Comparison of ENCODE assay signal across 16 cellular contexts in the genomic region with DNA sequence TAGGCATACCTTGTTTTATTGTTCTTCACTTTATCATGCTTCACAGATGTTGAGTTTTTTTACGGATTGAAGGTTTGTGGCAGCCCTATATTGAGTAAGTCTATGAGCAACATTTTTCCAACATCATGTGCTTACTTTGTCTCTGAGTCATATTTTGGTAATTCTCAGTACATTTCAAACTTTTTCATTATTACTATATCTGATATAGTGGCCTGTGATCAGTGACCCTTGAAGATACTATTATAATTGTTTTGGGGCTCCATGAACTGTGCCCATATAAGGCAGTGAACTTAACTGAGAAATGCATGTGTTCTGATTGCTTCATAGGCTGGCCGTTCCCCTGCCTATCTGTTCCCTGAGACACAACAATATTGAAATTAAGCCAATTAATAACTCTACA. TPM values are rescaled to one million over a fixed set of nuclear protein-coding genes. Genes with fewer than 3 reads are reported as not detected.
DNase-seq lines count a peak whose midpoint lies in the region; ATAC-seq, FAIRE-seq and TF ChIP-seq lines count a peak whose summit lies in the region.
"Had no signal": no experiment of that assay in that cellular context is flagged by ENCODE, and none has a peak within 500 bp of the region (broad histone marks: within the 10 kb centered on the region; RNA-seq: fewer than 3 reads in every experiment).

No MANE protein-coding gene starts in this region.

- no peak overlapping the region for H3K4ac ChIP-seq in H1 (replicated peaks; ENCODE audit: insufficient read length, low read depth, low read length)

- H3K23ac ChIP-seq in H1 (ENCODE audit: insufficient read length) = no peak overlapping the region

- no peaks in the 10 kb centered on the region; a peak in 1 of 7 replicates for H3K4me1 ChIP-seq in H1 (replicated peaks in 1 of 4; ENCODE audit: control insufficient read depth in 3 of 4, insufficient read depth in 4 of 4, low read length in 3 of 4)
- H3K4me1 ChIP-seq: stomach had no signal

- H3K9me3 ChIP-seq in H1 (ENCODE audit: insufficient read depth in 2 of 2, low read depth in 1 of 2, low read length in 1 of 2) = no peaks in the 10 kb centered on the region
- H3K9me3 ChIP-seq: mucosa of descending colon, stomach had no signal

- DNase-seq in GM06990 (ENCODE audit: extremely low read depth, insufficient read length) (peak; percentile 43), H1 (ENCODE audit: low read depth in 1 of 2, low spot score in 2 of 2) (no peak), retinal pigment epithelial cell (ENCODE audit: low read depth) (peak; percentile 93), NCI-H510A (lab: John Stamatoyannopoulos, UW) (no peak)
- no peak for DNase-seq in activated CD4-positive, alpha-beta T cell treated with anti-CD3 and anti-CD28 coated beads, Interleukin-2, amount 50 U/mL, for 4 hours
- DNase-seq: activated CD8-positive, alpha-beta T cell treated with anti-CD3 and anti-CD28 coated beads, Interleukin-2, amount 10 ng/mL, durations not matched to agents 7 days and 5 days; caudate nucleus; CD4-positive, CD25-positive, alpha-beta regulatory T cell; mucosa of descending colon; MV-4-11; stimulated activated CD4-positive, alpha-beta T cell treated with anti-CD3 and anti-CD28 coated beads, Interleukin-4, amount 100 ng/mL, for 24 hours; stomach had no signal

- no peak overlapping the region for H3K14ac ChIP-seq in H1 (ENCODE audit: insufficient read length)

- FAIRE-seq in H1 (lab: Jason Lieb, UNC) = no peak

- POLR2A ChIA-PET in H1 (lab: Charles Lee; ENCODE audit: partially characterized antibody) = no interaction called here

- CTCF ChIA-PET in H1 (lab: Charles Lee; ENCODE audit: partially characterized antibody) = no interaction called here

- no peak overlapping the region for H3K9ac ChIP-seq in H1 (replicated peaks in 1 of 4; ENCODE audit: extremely low read depth in 1 of 4, low read depth in 3 of 4, low read length in 3 of 4)

- H2AK5ac ChIP-seq in H1 (ENCODE audit: low read depth, low read length) = no peak overlapping the region

- H3K27ac ChIP-seq in H1 (ENCODE audit: low read depth, low read length) = no peak overlapping the region
- H3K27ac ChIP-seq: epithelial cell of prostate, stomach had no signal

- TF ChIP-seq RAD21 in H1 (IDR thresholded peaks at IDR 0.05 in 1 of 2, conservative IDR thresholded peaks at IDR 0.05 in 1 of 2; ENCODE audit: low read depth in 2 of 2, low read length in 2 of 2) = no peak

- H3K18ac ChIP-seq in H1 (ENCODE audit: extremely low read depth, low read length) = no peak overlapping the region

- H3K36me3 ChIP-seq in GM06990 (ENCODE audit: control insufficient read depth, insufficient read depth, low read length) = no peaks in the 10 kb centered on the region
- no peaks in the 10 kb centered on the region for H3K36me3 ChIP-seq in H1 (ENCODE audit: control insufficient read depth in 2 of 4, insufficient read depth in 4 of 4, low read length in 3 of 4)
- H3K36me3 ChIP-seq: stomach had no signal

- no peaks in the 10 kb centered on the region for H3K27me3 ChIP-seq in GM06990 (replicated peaks; ENCODE audit: control insufficient read depth, insufficient read depth, low read length)
- H3K27me3 ChIP-seq in H1 (replicated peaks in 1 of 4; ENCODE audit: control insufficient read depth in 3 of 4, extremely low read depth in 1 of 4, insufficient read depth in 3 of 4, low read length in 3 of 4) = no peaks in the 10 kb centered on the region

- no peak overlapping the region for H2BK15ac ChIP-seq in H1 (ENCODE audit: low read length)

- H4K5ac ChIP-seq in H1 (ENCODE audit: insufficient read length, low read depth, low read length) = no peak overlapping the region

- no peak overlapping the region for H2BK12ac ChIP-seq in H1 (ENCODE audit: low read depth, low read length)

- no peak for TF ChIP-seq POLR2A in H1 (IDR thresholded peaks at IDR 0.05; ENCODE audit: control extremely low read depth in 1 of 2, low read depth in 2 of 2, low read length in 2 of 2)

- H3K4me3 ChIP-seq in GM06990 (replicated peaks; ENCODE audit: low read depth, low read length) (no peak overlapping the region), H1 (ENCODE audit: extremely low read depth in 1 of 4, insufficient read depth in 2 of 4, low read depth in 3 of 4, low read length in 4 of 4) (no peak overlapping the region), retinal pigment epithelial cell (ENCODE audit: low read length) (no peak overlapping the region)
- H3K4me3 ChIP-seq: mucosa of descending colon, stomach had no signal

- 87% methylated on average over 2 of the region's 2 CpGs; no CpG with 5 or more reads in 1 of the 2 experiments for WGBS in H1 (ENCODE audit: extremely low coverage in 1 of 2, insufficient coverage in 1 of 2, insufficient read length in 1 of 2, insufficient replicate concordance in 2 of 2, low coverage in 1 of 2, low lambda C conversion rate in 2 of 2, missing lambda C conversion rate in 1 of 2), 2 experiments

- H4K20me1 ChIP-seq in H1 (replicated peaks in 1 of 2; ENCODE audit: control insufficient read depth in 1 of 2, insufficient read depth in 2 of 2, low read length in 2 of 2) = no peaks in the 10 kb centered on the region

- no peaks in the 10 kb centered on the region for H3K23me2 ChIP-seq in H1 (ENCODE audit: low read depth, low read length)

- H3K56ac ChIP-seq in H1 (replicated peaks; ENCODE audit: insufficient read length, low read depth, low read length) = no peak overlapping the region

- H2AFZ ChIP-seq in H1 (ENCODE audit: low read length) = no peak overlapping the region

- no peak overlapping the region for H4K91ac ChIP-seq in H1 (replicated peaks; ENCODE audit: insufficient read length, low read length)

- no peak overlapping the region for H2BK20ac ChIP-seq in H1 (ENCODE audit: low read length)

- ATAC-seq in HG03469 (IDR thresholded peaks at IDR 0.05; ENCODE audit: unreplicated experiment) = peak; percentile 59
- no peak for ATAC-seq in HG02623 (IDR thresholded peaks at IDR 0.05; ENCODE audit: unreplicated experiment)
- no peak for ATAC-seq in GM19452 (IDR thresholded peaks at IDR 0.05; ENCODE audit: unreplicated experiment)
- ATAC-seq: activated CD8-positive, alpha-beta T cell treated with anti-CD3 and anti-CD28 coated beads, Interleukin-2, amount 10 ng/mL, durations not matched to agents 7 days and 5 days; mucosa of descending colon had no signal

- no peak overlapping the region for H4K8ac ChIP-seq in H1 (ENCODE audit: extremely low read depth, insufficient read depth, low read length)

- no peak overlapping the region for H2BK120ac ChIP-seq in H1 (replicated peaks; ENCODE audit: low read depth, low read length)

- no peak for TF ChIP-seq EP300 in H1 (IDR thresholded peaks at IDR 0.05; ENCODE audit: borderline replicate concordance in 1 of 2, low read depth in 2 of 2, low read length in 2 of 2)

- H3K79me2 ChIP-seq in H1 (ENCODE audit: control insufficient read depth in 1 of 2, insufficient read depth in 2 of 2, low read length in 2 of 2) = no peaks in the 10 kb centered on the region

- H3K4me2 ChIP-seq in H1 (ENCODE audit: insufficient read depth in 1 of 2, low read depth in 2 of 2, low read length in 2 of 2) = no peak overlapping the region

- no peak overlapping the region for H2BK5ac ChIP-seq in H1 (ENCODE audit: low read depth, low read length)

- H3K79me1 ChIP-seq in H1 (ENCODE audit: low read depth, low read length) = no peaks in the 10 kb centered on the region

- TF ChIP-seq CTCF in GM06990 (IDR thresholded peaks at IDR 0.05; ENCODE audit: insufficient read depth, low read length, poor library complexity, severe bottlenecking) (no peak), H1 (IDR thresholded peaks at IDR 0.05; ENCODE audit: control extremely low read depth in 1 of 3, insufficient read depth in 1 of 3, low read depth in 1 of 3, low read length in 3 of 3) (no peak), retinal pigment epithelial cell (conservative IDR thresholded peaks at IDR 0.05; ENCODE audit: low read depth, low read length) (no peak)

TF ChIP-seq in H1, 55 proteins besides CTCF, POLR2A, EP300 and RAD21:
- TF ChIP-seq POLR2AphosphoS5 (IDR thresholded peaks at IDR 0.05; ENCODE audit: low read depth, low read length) (no peak), CHD1 (IDR thresholded peaks at IDR 0.05; ENCODE audit: low read depth, low read length) (no peak), EGR1 (IDR thresholded peaks at IDR 0.05; ENCODE audit: borderline replicate concordance, low read depth, low read length) (no peak), SRF (IDR thresholded peaks at IDR 0.05; ENCODE audit: low read depth, low read length) (peak; percentile 76), ZNF274 (IDR thresholded peaks at IDR 0.05; ENCODE audit: borderline replicate concordance, extremely low read depth, low read length) (no peak), CEBPB (IDR thresholded peaks at IDR 0.05; ENCODE audit: low read depth, low read length) (peak; percentile 14; the same call in 1 of the 2 replicates)
- TF ChIP-seq, protein P1, sequence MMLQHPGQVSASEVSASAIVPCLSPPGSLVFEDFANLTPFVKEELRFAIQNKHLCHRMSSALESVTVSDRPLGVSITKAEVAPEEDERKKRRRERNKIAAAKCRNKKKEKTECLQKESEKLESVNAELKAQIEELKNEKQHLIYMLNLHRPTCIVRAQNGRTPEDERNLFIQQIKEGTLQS (IDR thresholded peaks at IDR 0.05; ENCODE audit: insufficient read depth, low read depth, low read length) = no peak

RNA-seq across cellular contexts. Expression of a gene that starts 42.8 kb away (rescaled TPM):
- total RNA-seq in H1 (2021; fragmentation: NEBNext Ultra II Directional; extraction: Animal tissue kit (Norgen Biotek cat#: 25700)) = 6.7 and 6.8 TPM in 2 replicates
- polyA plus RNA-seq in H1 (2011; rRNA removed) = 4.3 and 4.4 TPM in 2 replicates
- polyA plus RNA-seq in H1 (2011; cell fraction: cytosol; rRNA removed) = 6.2 TPM
- 4.6 TPM for polyA plus RNA-seq in H1 (2011; cell fraction: nucleus; rRNA removed)
- polyA plus RNA-seq in H1 (2012, experiment 1 of 2) = 4.3 to 5.8 TPM (median 4.5 TPM) in 4 replicates
- polyA plus RNA-seq in H1 (2012, experiment 2 of 2) = 4.5 TPM
- 8.6 TPM for polyA plus RNA-seq in H1 (2013, experiment 1 of 2)
- 9.6 TPM for polyA plus RNA-seq in H1 (2013, experiment 2 of 2)
- 3.2 and 3.7 TPM in 2 replicates for polyA minus RNA-seq in H1 (2011; rRNA and poly(A)+ RNA removed)
- polyA minus RNA-seq in H1 (2011; cell fraction: cytosol; rRNA and poly(A)+ RNA removed) = 3.3 TPM
- 4.4 TPM for polyA minus RNA-seq in H1 (2011; cell fraction: nucleus; rRNA and poly(A)+ RNA removed)

Comparison
In these comparisons a context has a peak if more than half of its experiments do, and no peak if none do; other contexts are left out.
1. DNase-seq: peak in GM06990 (single experiment) and retinal pigment epithelial cell (single experiment); none in H1 (0 of 2), NCI-H510A (single experiment) and activated CD4-positive, alpha-beta T cell treated with anti-CD3 and anti-CD28 coated beads, Interleukin-2, amount 50 U/mL, for 4 hours (0 of 2).